ENCODE assay signal across 7 cellular contexts in the genomic region with DNA sequence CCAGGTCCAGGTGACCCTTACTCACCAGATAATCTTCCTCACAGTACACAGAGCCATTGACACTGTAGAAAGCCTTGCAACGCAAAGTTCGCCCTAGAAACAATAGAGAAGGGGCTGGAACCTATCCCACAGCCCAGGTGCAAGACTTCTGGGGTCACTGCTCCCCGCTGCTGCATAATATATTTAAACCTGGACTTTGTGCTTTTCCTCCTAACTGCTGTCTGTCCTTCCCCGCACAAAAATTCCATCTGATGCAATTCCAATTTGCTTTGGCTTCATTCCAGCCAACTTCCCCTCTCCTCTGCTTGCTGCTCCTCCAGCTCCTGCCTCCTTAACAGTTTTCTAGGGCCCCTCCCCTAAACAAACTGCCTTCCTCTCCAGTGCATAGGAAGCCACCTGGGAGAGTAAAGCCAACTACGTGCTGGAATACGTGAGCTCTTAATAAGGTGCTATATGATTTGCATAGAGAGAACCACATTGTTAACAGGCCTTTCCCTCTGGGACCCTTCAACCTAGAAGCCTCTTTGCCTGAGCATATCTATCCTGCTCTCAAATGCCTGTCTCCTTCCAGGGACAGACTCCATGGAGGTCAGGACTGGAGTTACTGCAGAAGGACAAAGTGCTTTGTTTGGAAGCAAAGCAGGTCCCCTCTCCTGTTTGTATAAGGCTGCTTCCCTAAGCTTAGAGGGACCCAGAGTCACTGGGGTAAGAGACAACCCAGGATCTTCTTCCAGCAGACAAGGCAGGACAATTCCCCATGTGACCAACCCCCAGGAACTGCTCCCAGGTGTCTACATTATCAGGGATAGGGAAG. TPM values are rescaled to one million over a fixed set of nuclear protein-coding genes. Genes with fewer than 3 reads are reported as not detected.
A peak's percentile ranks its signal among the peaks of the same experiment; 100 is the strongest.
DNase-seq lines count a peak whose midpoint lies in the region; ATAC-seq and TF ChIP-seq lines count a peak whose summit lies in the region.
"Had no signal": no experiment of that assay in that cellular context is flagged by ENCODE, and none has a peak within 500 bp of the region (broad histone marks: within the 10 kb centered on the region; RNA-seq: fewer than 3 reads in every experiment).

No MANE protein-coding gene starts in this region.

- peak overlapping the region; percentile 98 for H3K27ac Mint-ChIP-seq in neural progenitor cell
- H3K27ac Mint-ChIP-seq: activated CD8-positive, alpha-beta memory T cell treated with anti-CD3 and anti-CD28 coated beads, Interleukin-2, amount 10 ng/mL, durations not matched to agents 7 days and 5 days had no signal

- H3K36me3 ChIP-seq in body of pancreas (replicated peaks in 1 of 2; ENCODE audit: insufficient read depth in 1 of 2, low read depth in 2 of 2), result no peaks in the 10 kb centered on the region
- peaks cover 12% of the 10 kb centered on the region for H3K36me3 ChIP-seq in neural progenitor cell

- DNase-seq in HT1080 (ENCODE audit: low read depth) (peak; percentile 78), body of pancreas (peak; percentile 37 to 58 (median 54)), neural progenitor cell (ENCODE audit: low spot score) (no peak), globus pallidus (ENCODE audit: low spot score) (no peak), GM20000 (ENCODE audit: low spot score) (no peak)
- DNase-seq: activated CD8-positive, alpha-beta memory T cell treated with anti-CD3 and anti-CD28 coated beads, Interleukin-2, amount 10 ng/mL, durations not matched to agents 7 days and 5 days had no signal

- peaks cover 52% of the 10 kb centered on the region for H3K36me3 Mint-ChIP-seq in neural progenitor cell

- H3F3A ChIP-seq in neural progenitor cell (ENCODE audit: low read depth), result peaks cover 84% of the 10 kb centered on the region

- H2AFZ ChIP-seq in neural progenitor cell (replicated peaks), result no peak overlapping the region

- peak overlapping the region; percentile 92 for H3K4me2 ChIP-seq in neural progenitor cell

- TF ChIP-seq POLR2A in body of pancreas (IDR thresholded peaks at IDR 0.05), result no peak

- ATAC-seq in body of pancreas, result peak; percentile 30
- ATAC-seq in GM19455 (IDR thresholded peaks at IDR 0.05; ENCODE audit: unreplicated experiment), result no peak
- ATAC-seq: activated CD8-positive, alpha-beta memory T cell treated with anti-CD3 and anti-CD28 coated beads, Interleukin-2, amount 10 ng/mL, durations not matched to agents 7 days and 5 days had no signal

- peak overlapping the region; percentile 90 for H3K4me3 Mint-ChIP-seq in neural progenitor cell
- H3K4me3 Mint-ChIP-seq: activated CD8-positive, alpha-beta memory T cell treated with anti-CD3 and anti-CD28 coated beads, Interleukin-2, amount 10 ng/mL, durations not matched to agents 7 days and 5 days had no signal

- H3K9ac ChIP-seq in neural progenitor cell, result peak overlapping the region; percentile 12

- TF ChIP-seq CTCF in body of pancreas (IDR thresholded peaks at IDR 0.05) (no peak), neural progenitor cell (IDR thresholded peaks at IDR 0.05) (no peak), GM20000 (IDR thresholded peaks at IDR 0.05; ENCODE audit: extremely low read depth, missing control alignments) (no peak)

- intact Hi-C loops in body of pancreas (cut with DNase I), result no loop called here

- 14 to 15% methylated on average over 6 of the region's 6 CpGs for WGBS in body of pancreas, 2 donors

- peaks cover 22% of the 10 kb centered on the region for H3K27me3 Mint-ChIP-seq in neural progenitor cell (ENCODE audit: insufficient read depth, low read depth)

- H3K9me3 Mint-ChIP-seq in neural progenitor cell, result no peaks in the 10 kb centered on the region

- peak overlapping the region; percentile 66 to 91 (median 87) for H3K27ac ChIP-seq in body of pancreas
- peak overlapping the region; percentile 99 for H3K27ac ChIP-seq in neural progenitor cell

- H3K27me3 ChIP-seq in body of pancreas, result no peaks in the 10 kb centered on the region
- H3K27me3 ChIP-seq in neural progenitor cell, result no peaks in the 10 kb centered on the region

- peaks cover 65% of the 10 kb centered on the region for H3K4me1 ChIP-seq in body of pancreas
- H3K4me1 ChIP-seq in neural progenitor cell, result peaks cover 51% of the 10 kb centered on the region

- peaks cover 87% of the 10 kb centered on the region for H3K79me2 ChIP-seq in neural progenitor cell (ENCODE audit: low read depth)

- no peak overlapping the region for H3K4me3 ChIP-seq in body of pancreas
- peak overlapping the region; percentile 31 for H3K4me3 ChIP-seq in neural progenitor cell

- H4K20me1 ChIP-seq in neural progenitor cell (ENCODE audit: low read depth), result peaks cover 88% of the 10 kb centered on the region

- no peaks in the 10 kb centered on the region for H3K9me3 ChIP-seq in body of pancreas
- no peaks in the 10 kb centered on the region for H3K9me3 ChIP-seq in neural progenitor cell (ENCODE audit: low read depth)

- peaks cover 61% of the 10 kb centered on the region for H3K4me1 Mint-ChIP-seq in neural progenitor cell

RNA-seq across cellular contexts. Expression of a gene that starts 5.5 kb away (rescaled TPM):
- total RNA-seq in HT1080 (2014; rRNA removed; shearing (Covaris generic)), result 89.2 and 89.8 TPM in 2 replicates
- 55.1 and 58.6 TPM in 2 replicates for polyA plus RNA-seq in HT1080 (2015; cell fraction: cytosol; rRNA removed)
- 92.6 and 98.4 TPM in 2 replicates for polyA plus RNA-seq in HT1080 (2015; cell fraction: nucleus; rRNA removed)
- 10 to 100 TPM; 15.8 to 19.5 TPM for total RNA-seq in body of pancreas
- 99.6 and 147 TPM in 2 replicates for total RNA-seq in neural progenitor cell (ENCODE audit: low replicate concordance)

RNA-seq across cellular contexts. Expression of a gene that starts 19.9 kb away (rescaled TPM):
- 55.6 and 70.9 TPM in 2 replicates for total RNA-seq in HT1080 (2014; rRNA removed; shearing (Covaris generic))
- polyA plus RNA-seq in HT1080 (2015; cell fraction: cytosol; rRNA removed), result 64.9 and 65.3 TPM in 2 replicates
- 65.0 and 67.3 TPM in 2 replicates for polyA plus RNA-seq in HT1080 (2015; cell fraction: nucleus; rRNA removed)
- 10 to 100 TPM; 16.8 to 47.0 TPM for total RNA-seq in body of pancreas
- total RNA-seq in neural progenitor cell (ENCODE audit: low replicate concordance), result 93.3 and 103 TPM in 2 replicates

RNA-seq across cellular contexts. Expression of a gene that starts 33.1 kb away (rescaled TPM):
- total RNA-seq in HT1080 (2014; rRNA removed; shearing (Covaris generic)), result 4.6 and 7.4 TPM in 2 replicates
- 8.8 and 10.7 TPM in 2 replicates for polyA plus RNA-seq in HT1080 (2015; cell fraction: cytosol; rRNA removed)
- 6.9 and 11.2 TPM in 2 replicates for polyA plus RNA-seq in HT1080 (2015; cell fraction: nucleus; rRNA removed)
- total RNA-seq in body of pancreas (10 to 100 TPM in 1 of 2 donors, 1 to 10 TPM in 1; 4.0 to 11.2 TPM), neural progenitor cell (ENCODE audit: low replicate concordance) (8.2 and 11.0 TPM in 2 replicates)

RNA-seq across cellular contexts. Expression of a gene that starts 47.7 kb away (rescaled TPM):
- total RNA-seq in HT1080 (2014; rRNA removed; shearing (Covaris generic)), result 127 TPM in 2 replicates
- polyA plus RNA-seq in HT1080 (2015; cell fraction: cytosol; rRNA removed), result 106 and 111 TPM in 2 replicates
- 219 and 230 TPM in 2 replicates for polyA plus RNA-seq in HT1080 (2015; cell fraction: nucleus; rRNA removed)
- total RNA-seq in body of pancreas, result 10 to 100 TPM; 36.1 to 40.2 TPM
- total RNA-seq in neural progenitor cell (ENCODE audit: low replicate concordance), result 54.6 and 97.6 TPM in 2 replicates

RNA-seq across cellular contexts. Expression of a gene that starts 57.9 kb away (rescaled TPM):
- 335 and 366 TPM in 2 replicates for total RNA-seq in HT1080 (2014; rRNA removed; shearing (Covaris generic))
- 247 and 318 TPM in 2 replicates for polyA plus RNA-seq in HT1080 (2015; cell fraction: cytosol; rRNA removed)
- polyA plus RNA-seq in HT1080 (2015; cell fraction: nucleus; rRNA removed), result 201 and 216 TPM in 2 replicates
- total RNA-seq in body of pancreas (10 to 100 TPM; 47.0 to 93.3 TPM), neural progenitor cell (ENCODE audit: low replicate concordance) (154 and 223 TPM in 2 replicates)

Comparison
In these comparisons a context has a peak if more than half of its experiments do, and no peak if none do; other contexts are left out.
1. DNase-seq: peak in HT1080 (single experiment) and body of pancreas (4 of 4); none in neural progenitor cell (single experiment), globus pallidus (single experiment) and GM20000 (single experiment).